14 cellular contexts compared by ENCODE assay signal in genomic region chrX:28625223-28625622, GRCh38. TPM values are rescaled to one million over a fixed set of nuclear protein-coding genes. Genes with fewer than 3 reads are reported as not detected.
A peak's percentile ranks its signal among the peaks of the same experiment; 100 is the strongest.
DNase-seq lines count a peak whose midpoint lies in the region; ATAC-seq and TF ChIP-seq lines count a peak whose summit lies in the region.
"Had no signal": no experiment of that assay in that cellular context is flagged by ENCODE, and none has a peak within 500 bp of the region (broad histone marks: within the 10 kb centered on the region; RNA-seq: fewer than 3 reads in every experiment).

No MANE protein-coding gene starts in this region.

- H3K4ac ChIP-seq in H9 (ENCODE audit: low read depth, low read length), result no peak overlapping the region

- no peaks in the 10 kb centered on the region for H3K23me2 ChIP-seq in H9 (ENCODE audit: insufficient read length, low read depth, low read length, poor library complexity, severe bottlenecking)

- no peak overlapping the region for H3K4me3 ChIP-seq in iPS DF 6.9 (ENCODE audit: low read length)
- no peak overlapping the region for H3K4me3 ChIP-seq in upper lobe of left lung

- H3K4me1 Mint-ChIP-seq in H9, result peaks cover 33 to 51% of the 10 kb centered on the region in 2 experiments
- no peaks in the 10 kb centered on the region for H3K4me1 Mint-ChIP-seq in activated naive CD8-positive, alpha-beta T cell treated with anti-CD3 and anti-CD28 coated beads, Interleukin-2, amount 50 U/mL, for 24 hours

- H3T11ph ChIP-seq in H9 (ENCODE audit: low read length), result no peak overlapping the region

- no peak overlapping the region for H2BK12ac ChIP-seq in H9 (ENCODE audit: insufficient read length, low read depth, low read length)

- no peaks in the 10 kb centered on the region; a peak in 2 of 7 replicates for H3K36me3 Mint-ChIP-seq in H9 (ENCODE audit: insufficient read depth in 1 of 3, low read depth in 3 of 3)
- no peaks in the 10 kb centered on the region for H3K36me3 Mint-ChIP-seq in activated naive CD8-positive, alpha-beta T cell treated with anti-CD3 and anti-CD28 coated beads, Interleukin-2, amount 50 U/mL, for 24 hours (ENCODE audit: low read depth)

- H3K27ac Mint-ChIP-seq in H9, result peak overlapping the region in 1 of 3 experiments; percentile 66; a peak in 1 of 7 replicates
- H3K27ac Mint-ChIP-seq in activated naive CD8-positive, alpha-beta T cell treated with anti-CD3 and anti-CD28 coated beads, Interleukin-2, amount 50 U/mL, for 24 hours, result no peak overlapping the region

- no peak overlapping the region for H2BK20ac ChIP-seq in H9 (ENCODE audit: low read depth, low read length, poor library complexity, severe bottlenecking)

- H3K4me3 Mint-ChIP-seq in H9, result no peak overlapping the region
- no peak overlapping the region for H3K4me3 Mint-ChIP-seq in activated naive CD8-positive, alpha-beta T cell treated with anti-CD3 and anti-CD28 coated beads, Interleukin-2, amount 50 U/mL, for 24 hours

- H3K9me3 Mint-ChIP-seq in H9, result peaks cover 6 to 48% of the 10 kb centered on the region in 2 experiments
- no peaks in the 10 kb centered on the region for H3K9me3 Mint-ChIP-seq in activated naive CD8-positive, alpha-beta T cell treated with anti-CD3 and anti-CD28 coated beads, Interleukin-2, amount 50 U/mL, for 24 hours

- no peaks in the 10 kb centered on the region for H3K79me2 ChIP-seq in H9 (ENCODE audit: insufficient read depth, low read length)

- H4K91ac ChIP-seq in H9 (ENCODE audit: insufficient read length, low read depth, low read length), result no peak overlapping the region

- no CpG with 5 or more reads among the region's 2 CpGs for WGBS in H9 (ENCODE audit: extremely low coverage, insufficient read length, low lambda C conversion rate)
- no CpG with 5 or more reads among the region's 2 CpGs for WGBS in iPS DF 6.9 (ENCODE audit: insufficient coverage, insufficient read length)
- WGBS in upper lobe of left lung, 2 donors, result 60 to 75% methylated on average over 1 to 2 of the region's 2 CpGs

- no peak overlapping the region for H4K8ac ChIP-seq in H9 (replicated peaks; ENCODE audit: insufficient read length, low read depth, low read length)

- no peak overlapping the region for H3K18ac ChIP-seq in H9 (ENCODE audit: insufficient read length, low read depth, low read length)

- H4K20me1 ChIP-seq in H9 (ENCODE audit: control insufficient read depth, insufficient read depth, insufficient read length), result no peaks in the 10 kb centered on the region

- H3K9me3 ChIP-seq in H9 (ENCODE audit: control insufficient read depth, low read depth, low read length), result no peaks in the 10 kb centered on the region
- H3K9me3 ChIP-seq in iPS DF 6.9 (ENCODE audit: control insufficient read depth, insufficient read depth, low read length), result no peaks in the 10 kb centered on the region
- no peaks in the 10 kb centered on the region for H3K9me3 ChIP-seq in upper lobe of left lung

- H3K4me1 ChIP-seq in H9 (ENCODE audit: insufficient read depth, low read length), result no peaks in the 10 kb centered on the region
- H3K4me1 ChIP-seq in iPS DF 6.9 (ENCODE audit: control insufficient read depth, insufficient read depth, low read length), result no peaks in the 10 kb centered on the region
- no peaks in the 10 kb centered on the region for H3K4me1 ChIP-seq in upper lobe of left lung

- DNase-seq in COR-L47 (lab: John Stamatoyannopoulos, UW) (peak; percentile 29), H9 (peak; percentile 53), NCI-H774 (lab: John Stamatoyannopoulos, UW) (peak; percentile 58), iPS DF 6.9 (ENCODE audit: low read depth, low spot score) (peak; percentile 9), upper lobe of left lung (no peak), D341Med (ENCODE audit: low spot score) (no peak)
- no peak for DNase-seq in activated naive CD8-positive, alpha-beta T cell treated with anti-CD3 and anti-CD28 coated beads, Interleukin-2, amount 50 U/mL, for 24 hours
- DNase-seq: DMS153, NCI-H2029, NCI-H524, OCI-M1, SIG-M5 had no signal

- TF ChIP-seq EP300 in upper lobe of left lung (IDR thresholded peaks at IDR 0.05), result no peak

- no peak for TF ChIP-seq POLR2A in upper lobe of left lung (IDR thresholded peaks at IDR 0.05)

- H3K36me3 ChIP-seq in iPS DF 6.9 (ENCODE audit: control insufficient read depth, insufficient read depth, low read length) (no peaks in the 10 kb centered on the region), upper lobe of left lung (no peaks in the 10 kb centered on the region)

- no peak overlapping the region for H3K23ac ChIP-seq in H9 (ENCODE audit: insufficient read length, low read depth, low read length)

- no peak overlapping the region for H3K4me2 ChIP-seq in H9 (ENCODE audit: insufficient read depth, insufficient read length, low read length)

- H3K56ac ChIP-seq in H9 (ENCODE audit: insufficient read length, low read depth, low read length), result no peak overlapping the region

- H2AFZ ChIP-seq in H9 (ENCODE audit: low read length), result no peak overlapping the region

- no peak for ATAC-seq in upper lobe of left lung (ENCODE audit: low FRiP score in 2 of 2)
- no peak for ATAC-seq in activated naive CD8-positive, alpha-beta T cell treated with anti-CD3 and anti-CD28 coated beads, Interleukin-2, amount 50 U/mL, for 24 hours
- ATAC-seq in GM18517 (IDR thresholded peaks at IDR 0.05; ENCODE audit: unreplicated experiment), result no peak

- H3K14ac ChIP-seq in H9 (ENCODE audit: insufficient read depth, low read length), result no peak overlapping the region

- peaks cover 17% of the 10 kb centered on the region; the same call in 1 of the 2 replicates for H3K27me3 ChIP-seq in H9 (ENCODE audit: insufficient read depth, low read length)
- H3K27me3 ChIP-seq in iPS DF 6.9 (ENCODE audit: control insufficient read depth, insufficient read depth, low read length), result peaks cover 12% of the 10 kb centered on the region
- no peaks in the 10 kb centered on the region for H3K27me3 ChIP-seq in upper lobe of left lung

- H2BK120ac ChIP-seq in H9 (ENCODE audit: low read depth, low read length, poor library complexity, severe bottlenecking), result no peak overlapping the region

- H3K27ac ChIP-seq in H9 (ENCODE audit: insufficient read length, low read depth, low read length) (no peak overlapping the region), iPS DF 6.9 (ENCODE audit: low read length) (no peak overlapping the region), upper lobe of left lung (no peak overlapping the region)
- H3K27ac ChIP-seq: C4-2B had no signal

- H3K79me1 ChIP-seq in H9 (ENCODE audit: insufficient read depth, low read depth, low read length, poor library complexity, severe bottlenecking), result no peaks in the 10 kb centered on the region

- TF ChIP-seq CTCF in H9 (conservative IDR thresholded peaks at IDR 0.05), result no peak
- TF ChIP-seq CTCF in upper lobe of left lung (IDR thresholded peaks at IDR 0.05), result no peak

- H4K5ac ChIP-seq in H9 (ENCODE audit: insufficient read length, low read depth, low read length), result no peak overlapping the region

- no peak overlapping the region for H2AK5ac ChIP-seq in H9 (ENCODE audit: insufficient read length, low read length)

- no peak overlapping the region for H3K9ac ChIP-seq in H9 (ENCODE audit: extremely low read depth, insufficient read length, low read length)

- no peak overlapping the region for H2BK15ac ChIP-seq in H9 (ENCODE audit: low read depth, low read length)

- no peak overlapping the region for H2BK5ac ChIP-seq in H9 (ENCODE audit: insufficient read length, low read length)

- peaks cover 98% of the 10 kb centered on the region for H3K27me3 Mint-ChIP-seq in H9 (ENCODE audit: low read depth)
- no peaks in the 10 kb centered on the region for H3K27me3 Mint-ChIP-seq in activated naive CD8-positive, alpha-beta T cell treated with anti-CD3 and anti-CD28 coated beads, Interleukin-2, amount 50 U/mL, for 24 hours

RNA-seq across cellular contexts. Expression of gene IL1RAPL1, which starts 38.0 kb away (rescaled TPM):
- 0.31 and 0.33 TPM in 2 replicates for total RNA-seq in H9 (2021)
- under 1 TPM in 3 of 6 donors, not detected in 3; 0.09 to 0.46 (median 0.33) TPM for total RNA-seq in upper lobe of left lung

Comparison
In these comparisons a context has a peak if more than half of its experiments do, and no peak if none do; other contexts are left out.
1. DNase-seq: peak in COR-L47 (single experiment), H9 (single experiment), NCI-H774 (single experiment) and iPS DF 6.9 (single experiment); none in upper lobe of left lung (0 of 2), activated naive CD8-positive, alpha-beta T cell treated with anti-CD3 and anti-CD28 coated beads, Interleukin-2, amount 50 U/mL, for 24 hours (single experiment) and D341Med (single experiment).